ENCODE assay signal across 8 cellular contexts in the genomic region with DNA sequence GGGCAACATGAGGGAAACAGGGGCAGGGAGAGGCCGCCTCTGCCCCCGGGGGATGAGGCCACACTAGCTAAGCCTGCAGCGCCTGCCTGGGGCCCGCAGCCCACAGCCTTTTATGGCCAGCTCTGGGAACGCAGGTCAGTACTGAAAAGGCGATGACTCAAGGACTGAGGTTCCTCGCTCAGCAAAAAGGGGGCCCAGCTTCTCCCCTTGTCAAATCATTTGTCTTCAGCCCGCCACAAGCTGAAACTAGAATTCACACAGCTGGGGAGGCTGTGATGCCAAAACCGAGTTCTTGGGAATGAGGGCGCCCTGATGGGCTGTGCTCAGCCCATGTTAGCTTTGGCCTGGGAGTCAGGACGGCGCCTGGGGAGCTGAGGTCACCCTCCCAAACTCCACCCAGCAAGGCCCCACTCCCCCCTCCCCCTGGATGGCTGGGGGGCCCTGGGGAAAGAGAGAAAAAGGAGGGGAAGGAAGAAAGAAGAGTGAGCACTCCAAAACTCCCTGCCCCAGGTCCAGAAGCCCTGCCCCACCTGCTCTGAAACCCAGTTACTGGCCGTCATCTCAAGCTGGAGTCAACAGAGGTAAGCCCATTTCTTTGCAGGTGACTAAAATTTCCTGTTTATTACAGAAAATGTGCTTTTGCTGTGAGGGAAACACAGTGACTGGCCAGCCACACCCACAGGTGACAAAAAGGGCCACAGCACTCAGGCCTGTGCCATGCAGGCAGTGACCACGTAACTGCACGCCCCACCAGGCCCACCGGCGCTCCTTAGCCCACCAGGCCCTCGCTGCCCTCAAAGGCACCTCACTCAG. TPM values are rescaled to one million over a fixed set of nuclear protein-coding genes. Genes with fewer than 3 reads are reported as not detected.
A peak's percentile ranks its signal among the peaks of the same experiment; 100 is the strongest.
DNase-seq lines count a peak whose midpoint lies in the region; ATAC-seq, FAIRE-seq and TF ChIP-seq lines count a peak whose summit lies in the region.

No MANE protein-coding gene starts in this region.

- H3K4me3 ChIP-seq in NB4 (ENCODE audit: low read depth, low read length) (no peak overlapping the region), GM12878 (peak overlapping the region; percentile 44), stomach (peak overlapping the region in 3 of 4 donors; percentile 1 to 23 (median 18))

- 1% methylated on average over 18 of the region's 18 CpGs for WGBS in GM12878 (ENCODE audit: insufficient coverage, insufficient replicate concordance, low lambda C conversion rate, missing lambda C conversion rate)
- WGBS in stomach, 5 donors: 49 to 63% (median 57%) methylated on average over 16 to 18 of the region's 18 CpGs

- DNase-seq in activated gamma-delta T cell treated with Interleukin-2 at 50 U/mL for 16 hours (peak; percentile 43), activated gamma-delta T cell (lab: John Stamatoyannopoulos, UW) (no peak), NB4 (ENCODE audit: low read depth) (peak; percentile 93), GM12878 (ENCODE audit: low read depth, low spot score) (no peak), left lobe of liver (ENCODE audit: low spot score) (no peak), stomach (no peak), LoVo (ENCODE audit: low spot score) (no peak), NCI-H524 treated with DMSO at 0.1 percent for 48 hours (lab: John Stamatoyannopoulos, UW) (no peak)

- SMC1A ChIA-PET in GM12878 (lab: Charles Lee; ENCODE audit: uncharacterized antibody, unreplicated experiment): interaction anchor here (0.8 to 15.0 kb wide), 5 partner anchors 13 to 36 kb away, joined by 3 to 306 read pairs (median 3); a partner anchor contains a TSS

- peak overlapping the region; percentile 100 for H3K4me2 ChIP-seq in GM12878 (ENCODE audit: control insufficient read depth, insufficient read depth)

- FAIRE-seq in GM12878 (lab: Jason Lieb, UNC): no peak

- H3K36me3 ChIP-seq in GM12878 (ENCODE audit: control insufficient read depth in 2 of 2, insufficient read depth in 2 of 2, low read length in 1 of 2) (peaks cover 20 to 33% of the 10 kb centered on the region in 2 experiments; a peak in 3 of 4 replicates), stomach (peaks cover 5 to 19% (median 12%) of the 10 kb centered on the region in 4 donors)

- TF ChIP-seq CTCF in NB4 (IDR thresholded peaks at IDR 0.05; ENCODE audit: low read depth, low read length) (no peak), GM12878 (IDR thresholded peaks at IDR 0.05 in 2 of 3, conservative IDR thresholded peaks at IDR 0.05 in 1 of 3; ENCODE audit: control insufficient read depth in 2 of 3, extremely low read depth in 1 of 3, insufficient read depth in 1 of 3, low read depth in 3 of 3, low read length in 3 of 3) (no peak), stomach (IDR thresholded peaks at IDR 0.05) (no peak)

- POLR2A ChIA-PET in GM12878 (lab: Charles Lee): interaction anchor here (0.9 to 24.3 kb wide), 5 partner anchors 15 to 54 kb away, joined by 3 to 620 read pairs (median 5); a partner anchor contains a TSS

- TF ChIP-seq RAD21 in GM12878 (IDR thresholded peaks at IDR 0.05; ENCODE audit: insufficient read depth, low read depth, low read length): no peak

- H3K27me3 ChIP-seq in GM12878 (replicated peaks in 1 of 2; ENCODE audit: control insufficient read depth in 2 of 2, insufficient read depth in 2 of 2, low read length in 1 of 2) (no peaks in the 10 kb centered on the region), stomach (no peaks in the 10 kb centered on the region)

- TF ChIP-seq EP300 in GM12878 (IDR thresholded peaks at IDR 0.05; ENCODE audit: borderline replicate concordance in 1 of 2, control insufficient read depth in 1 of 2, low read depth in 2 of 2, low read length in 2 of 2) (peak in 1 of 2 experiments; percentile 26; a peak in 2 of 4 replicates), stomach (IDR thresholded peaks at IDR 0.05) (peak; percentile 86)

- no TSS peak for BruUV-seq in GM12878 (replicated peaks; lab: Mats Ljungman, UMichigan)

- peaks cover 91% of the 10 kb centered on the region for H3K4me1 ChIP-seq in GM12878 (ENCODE audit: control insufficient read depth, insufficient read depth, low read length)
- H3K4me1 ChIP-seq in stomach: peaks cover 67 to 98% (median 77%) of the 10 kb centered on the region in 4 donors

- no peak overlapping the region for H2AFZ ChIP-seq in GM12878 (ENCODE audit: control insufficient read depth, low read depth, low read length)

- no peak for TF ChIP-seq POLR2A in NB4 (IDR thresholded peaks at IDR 0.05; ENCODE audit: extremely low read depth, insufficient read length)
- peak; percentile 78 for TF ChIP-seq POLR2A in GM12878 (IDR thresholded peaks at IDR 0.05; ENCODE audit: low read depth, low read length)
- TF ChIP-seq POLR2A in stomach (IDR thresholded peaks at IDR 0.05): no peak

- intact Hi-C loops in GM12878 (cut with micrococcal nuclease; ENCODE audit: unreplicated experiment): loop anchor here (2.0 kb wide), 1 partner anchor 14 kb away; no protein-coding TSS in a partner anchor
- intact Hi-C loops in stomach (cut with DNase I; ENCODE audit: low total_unique reads): no loop called here

- H3K27ac ChIP-seq in GM12878 (ENCODE audit: control insufficient read depth, insufficient read depth) (peak overlapping the region; percentile 99), stomach (peak overlapping the region; percentile 71 to 94 (median 92))

- CTCF ChIA-PET in GM12878 (lab: Yijun Ruan, JAX): interaction anchor here (0.7 to 28.8 kb wide), 6 partner anchors 14 to 446 kb away, joined by 3 to 1208 read pairs (median 4); a partner anchor contains a TSS

- peak overlapping the region; percentile 81 for H3K9ac ChIP-seq in GM12878 (ENCODE audit: control insufficient read depth, insufficient read depth, low read length)

- in situ Hi-C loops in GM12878 (cut with MboI): loop anchor here (10.0 kb wide), 1 partner anchor 560 kb away; a partner anchor contains a TSS

- RAD21 ChIA-PET in GM12878 (lab: Charles Lee; ENCODE audit: unreplicated experiment): interaction anchor here (0.9 to 15.8 kb wide), 6 partner anchors 8 to 92 kb away, joined by 3 to 316 read pairs (median 6); a partner anchor contains a TSS

- H3K9me3 ChIP-seq in GM12878 (replicated peaks; ENCODE audit: control insufficient read depth, insufficient read depth, low read length) (no peaks in the 10 kb centered on the region), stomach (no peaks in the 10 kb centered on the region)

- H3K79me2 ChIP-seq in GM12878 (ENCODE audit: control insufficient read depth, insufficient read depth, low read length): peaks cover 86% of the 10 kb centered on the region

- no peaks in the 10 kb centered on the region; the same call in 1 of the 2 replicates for H4K20me1 ChIP-seq in GM12878 (ENCODE audit: control insufficient read depth, insufficient read depth)

- ATAC-seq in GM12878 (peak; percentile 59), left lobe of liver (peak; percentile 33)

RNA-seq across cellular contexts. Expression of a gene that starts 13.7 kb away (rescaled TPM):
- 122 and 128 TPM in 2 replicates for total RNA-seq in GM12878 (2013; cell fraction: nucleolus; rRNA removed)
- total RNA-seq in GM12878 (2014; rRNA removed): 50.9 and 64.6 TPM in 2 replicates
- total RNA-seq in GM12878 (2014; rRNA removed; fragmentation: Illumina TruSeq; extraction: Trizol): 24.3 and 24.5 TPM in 2 replicates
- total RNA-seq in GM12878 (2021): 165 and 166 TPM in 2 replicates
- 43.3 TPM for polyA plus RNA-seq in GM12878 (2011; ENCODE audit: low read depth)
- polyA plus RNA-seq in GM12878 (2011; rRNA removed): 21.0 and 50.4 TPM in 2 replicates
- polyA plus RNA-seq in GM12878 (2011; cell fraction: cytosol; rRNA removed): 79.0 and 83.3 TPM in 2 replicates
- polyA plus RNA-seq in GM12878 (2011; cell fraction: nucleus; rRNA removed): 107 and 190 TPM in 2 replicates
- 112 and 125 TPM in 2 replicates for polyA plus RNA-seq in GM12878 (2012)
- polyA plus RNA-seq in GM12878 (2014; fragmentation: Illumina TruSeq; extraction: Trizol): 18.9 and 71.4 TPM in 2 replicates
- 1 to 10 TPM; 1.0 to 2.2 TPM for polyA plus RNA-seq in GM12878 (2014; fragmentation: Nextera tagmentation; extraction: Ambion mirVana)
- 68.5 and 102 TPM in 2 replicates for polyA plus RNA-seq in GM12878 (2014; rRNA removed)
- 10 to 100 TPM; 88.1 to 97.5 TPM for polyA plus RNA-seq in GM12878 (2016; fragmentation: Nextera tagmentation; extraction: Ambion mirVana)
- polyA minus RNA-seq in GM12878 (2011; rRNA and poly(A)+ RNA removed): 75.9 and 95.9 TPM in 2 replicates
- 32.5 and 39.8 TPM in 2 replicates for polyA minus RNA-seq in GM12878 (2011; cell fraction: cytosol; rRNA and poly(A)+ RNA removed)
- 37.4 and 72.2 TPM in 2 replicates for polyA minus RNA-seq in GM12878 (2011; cell fraction: nucleus; rRNA and poly(A)+ RNA removed)
- 29.9 TPM for total RNA-seq in left lobe of liver
- 100 to 1,000 TPM in 2 of 5 donors, 10 to 100 TPM in 3; 23.3 to 160 (median 56.2) TPM for total RNA-seq in stomach
- 10 to 100 TPM; 17.9 to 24.6 (median 19.4) TPM for polyA plus RNA-seq in stomach

RNA-seq across cellular contexts. Expression of a gene that starts 20.2 kb away (rescaled TPM):
- 0.73 and 1.6 TPM in 2 replicates for total RNA-seq in GM12878 (2013; cell fraction: nucleolus; rRNA removed)
- total RNA-seq in GM12878 (2014; rRNA removed) (0.11 and 1.3 TPM in 2 replicates), GM12878 (2014; rRNA removed; fragmentation: Illumina TruSeq; extraction: Trizol) (0.09 TPM in 2 replicates), GM12878 (2021) (0.36 and 0.45 TPM in 2 replicates), left lobe of liver (1.2 TPM), stomach (10 to 100 TPM; 10.3 to 66.5 (median 53.3) TPM)
- 0.10 TPM for polyA plus RNA-seq in GM12878 (2011; ENCODE audit: low read depth)
- polyA plus RNA-seq in GM12878 (2011; rRNA removed) (0.04 and 0.12 TPM in 2 replicates), GM12878 (2014; fragmentation: Illumina TruSeq; extraction: Trizol) (0.03 and 0.46 TPM in 2 replicates), GM12878 (2014; fragmentation: Nextera tagmentation; extraction: Ambion mirVana) (under 1 TPM in 1 of 2 experiments, not detected in 1; 0.02 TPM), GM12878 (2014; rRNA removed) (0.44 and 0.53 TPM in 2 replicates), GM12878 (2016; fragmentation: Nextera tagmentation; extraction: Ambion mirVana) (under 1 TPM; 0.04 TPM), stomach (10 to 100 TPM in 2 of 3 donors, 1 to 10 TPM in 1; 8.9 to 20.0 (median 10.9) TPM)
- polyA plus RNA-seq in GM12878 (2011; cell fraction: cytosol; rRNA removed): 0.10 and 0.13 TPM in 2 replicates
- polyA plus RNA-seq in GM12878 (2011; cell fraction: nucleus; rRNA removed): 0.48 and 0.92 TPM in 2 replicates
- 0.22 and 0.45 TPM in 2 replicates for polyA plus RNA-seq in GM12878 (2012)
- polyA minus RNA-seq in GM12878 (2011; rRNA and poly(A)+ RNA removed): 0.05 TPM in 1 of 2 replicates, not detected in the other
- polyA minus RNA-seq in GM12878 (2011; cell fraction: cytosol; rRNA and poly(A)+ RNA removed): 0.13 TPM in 1 of 2 replicates, not detected in the other
- polyA minus RNA-seq in GM12878 (2011; cell fraction: nucleus; rRNA and poly(A)+ RNA removed): 0.19 and 0.24 TPM in 2 replicates

RNA-seq across cellular contexts. Expression of a gene that starts 52.3 kb away (rescaled TPM):
- 33.5 and 35.5 TPM in 2 replicates for total RNA-seq in GM12878 (2013; cell fraction: nucleolus; rRNA removed)
- total RNA-seq in GM12878 (2014; rRNA removed): 7.4 and 10.2 TPM in 2 replicates
- total RNA-seq in GM12878 (2014; rRNA removed; fragmentation: Illumina TruSeq; extraction: Trizol): 2.0 and 2.2 TPM in 2 replicates
- total RNA-seq in GM12878 (2021): 16.5 and 19.0 TPM in 2 replicates
- polyA plus RNA-seq in GM12878 (2011; ENCODE audit: low read depth): 3.9 TPM
- 0.65 and 2.3 TPM in 2 replicates for polyA plus RNA-seq in GM12878 (2011; rRNA removed)
- polyA plus RNA-seq in GM12878 (2011; cell fraction: cytosol; rRNA removed): 3.6 and 4.5 TPM in 2 replicates
- 27.0 and 30.1 TPM in 2 replicates for polyA plus RNA-seq in GM12878 (2011; cell fraction: nucleus; rRNA removed)
- 12.6 and 13.8 TPM in 2 replicates for polyA plus RNA-seq in GM12878 (2012)
- 0.52 and 2.4 TPM in 2 replicates for polyA plus RNA-seq in GM12878 (2014; fragmentation: Illumina TruSeq; extraction: Trizol)
- polyA plus RNA-seq in GM12878 (2014; fragmentation: Nextera tagmentation; extraction: Ambion mirVana): under 1 TPM; 0.08 to 0.51 TPM
- polyA plus RNA-seq in GM12878 (2014; rRNA removed): 7.2 and 13.2 TPM in 2 replicates
- 1 to 10 TPM; 6.8 to 8.3 TPM for polyA plus RNA-seq in GM12878 (2016; fragmentation: Nextera tagmentation; extraction: Ambion mirVana)
- polyA minus RNA-seq in GM12878 (2011; rRNA and poly(A)+ RNA removed): 5.6 and 6.2 TPM in 2 replicates
- 6.5 and 6.8 TPM in 2 replicates for polyA minus RNA-seq in GM12878 (2011; cell fraction: cytosol; rRNA and poly(A)+ RNA removed)
- polyA minus RNA-seq in GM12878 (2011; cell fraction: nucleus; rRNA and poly(A)+ RNA removed): 20.1 and 25.6 TPM in 2 replicates
- total RNA-seq in left lobe of liver: 34.0 TPM
- 10 to 100 TPM; 14.3 to 77.6 (median 46.1) TPM for total RNA-seq in stomach
- 10 to 100 TPM; 12.2 to 18.7 (median 16.3) TPM for polyA plus RNA-seq in stomach

RNA-seq across cellular contexts. Expression of a gene that starts 54.3 kb away (rescaled TPM):
- total RNA-seq in GM12878 (2013; cell fraction: nucleolus; rRNA removed): 19.7 and 20.0 TPM in 2 replicates
- total RNA-seq in GM12878 (2014; rRNA removed) (14.4 and 19.0 TPM in 2 replicates), GM12878 (2014; rRNA removed; fragmentation: Illumina TruSeq; extraction: Trizol) (6.3 and 6.5 TPM in 2 replicates), GM12878 (2021) (31.1 and 32.6 TPM in 2 replicates), left lobe of liver (24.0 TPM), stomach (10 to 100 TPM in 4 of 5 donors, 1 to 10 TPM in 1; 9.4 to 62.5 (median 16.9) TPM)
- 34.2 TPM for polyA plus RNA-seq in GM12878 (2011; ENCODE audit: low read depth)
- polyA plus RNA-seq in GM12878 (2011; rRNA removed) (6.0 and 19.0 TPM in 2 replicates), GM12878 (2014; fragmentation: Illumina TruSeq; extraction: Trizol) (13.0 and 22.4 TPM in 2 replicates), GM12878 (2014; fragmentation: Nextera tagmentation; extraction: Ambion mirVana) (1 to 10 TPM; 2.5 to 4.1 TPM), GM12878 (2014; rRNA removed) (26.8 and 37.5 TPM in 2 replicates), GM12878 (2016; fragmentation: Nextera tagmentation; extraction: Ambion mirVana) (10 to 100 TPM; 38.9 to 39.7 TPM), stomach (10 to 100 TPM; 12.9 to 16.4 (median 13.6) TPM)
- polyA plus RNA-seq in GM12878 (2011; cell fraction: cytosol; rRNA removed): 21.8 and 25.3 TPM in 2 replicates
- 82.8 and 85.9 TPM in 2 replicates for polyA plus RNA-seq in GM12878 (2011; cell fraction: nucleus; rRNA removed)
- 23.4 and 25.0 TPM in 2 replicates for polyA plus RNA-seq in GM12878 (2012)
- 11.0 and 14.9 TPM in 2 replicates for polyA minus RNA-seq in GM12878 (2011; rRNA and poly(A)+ RNA removed)
- 11.9 and 14.7 TPM in 2 replicates for polyA minus RNA-seq in GM12878 (2011; cell fraction: cytosol; rRNA and poly(A)+ RNA removed)
- polyA minus RNA-seq in GM12878 (2011; cell fraction: nucleus; rRNA and poly(A)+ RNA removed): 11.5 and 17.5 TPM in 2 replicates

RNA-seq across cellular contexts. Expression of a gene that starts 59.8 kb away (rescaled TPM):
- total RNA-seq in GM12878 (2013; cell fraction: nucleolus; rRNA removed): 8.1 and 8.8 TPM in 2 replicates
- 2.8 and 3.3 TPM in 2 replicates for total RNA-seq in GM12878 (2014; rRNA removed)
- total RNA-seq in GM12878 (2014; rRNA removed; fragmentation: Illumina TruSeq; extraction: Trizol): 1.2 and 1.7 TPM in 2 replicates
- 4.7 and 4.9 TPM in 2 replicates for total RNA-seq in GM12878 (2021)
- polyA plus RNA-seq in GM12878 (2011; ENCODE audit: low read depth): 8.8 TPM
- 5.0 and 6.7 TPM in 2 replicates for polyA plus RNA-seq in GM12878 (2011; rRNA removed)
- 6.8 and 7.2 TPM in 2 replicates for polyA plus RNA-seq in GM12878 (2011; cell fraction: cytosol; rRNA removed)
- 20.9 and 29.4 TPM in 2 replicates for polyA plus RNA-seq in GM12878 (2011; cell fraction: nucleus; rRNA removed)
- 11.9 and 13.1 TPM in 2 replicates for polyA plus RNA-seq in GM12878 (2012)
- 1.4 and 1.8 TPM in 2 replicates for polyA plus RNA-seq in GM12878 (2014; fragmentation: Illumina TruSeq; extraction: Trizol)
- under 1 TPM; 0.08 to 0.11 TPM for polyA plus RNA-seq in GM12878 (2014; fragmentation: Nextera tagmentation; extraction: Ambion mirVana)
- 2.2 and 3.6 TPM in 2 replicates for polyA plus RNA-seq in GM12878 (2014; rRNA removed)
- 1 to 10 TPM; 1.7 to 3.1 TPM for polyA plus RNA-seq in GM12878 (2016; fragmentation: Nextera tagmentation; extraction: Ambion mirVana)
- polyA minus RNA-seq in GM12878 (2011; rRNA and poly(A)+ RNA removed): 4.2 and 4.8 TPM in 2 replicates
- polyA minus RNA-seq in GM12878 (2011; cell fraction: cytosol; rRNA and poly(A)+ RNA removed): 2.8 and 2.9 TPM in 2 replicates
- 4.1 and 4.3 TPM in 2 replicates for polyA minus RNA-seq in GM12878 (2011; cell fraction: nucleus; rRNA and poly(A)+ RNA removed)
- total RNA-seq in left lobe of liver: 9.1 TPM
- 10 to 100 TPM in 4 of 5 donors, 1 to 10 TPM in 1; 6.6 to 75.6 (median 25.7) TPM for total RNA-seq in stomach
- 10 to 100 TPM in 2 of 3 donors, 1 to 10 TPM in 1; 9.8 to 13.8 (median 12.3) TPM for polyA plus RNA-seq in stomach

Comparison
In these comparisons a context has a peak if more than half of its experiments do, and no peak if none do; other contexts are left out.
1. DNase-seq: peak in activated gamma-delta T cell treated with Interleukin-2 at 50 U/mL for 16 hours (single experiment) and NB4 (single experiment); none in activated gamma-delta T cell (single experiment), GM12878 (single experiment), left lobe of liver (single experiment), stomach (single experiment), LoVo (single experiment) and NCI-H524 treated with DMSO at 0.1 percent for 48 hours (single experiment).